ENCODE assay signal across 11 cellular contexts in the genomic region with DNA sequence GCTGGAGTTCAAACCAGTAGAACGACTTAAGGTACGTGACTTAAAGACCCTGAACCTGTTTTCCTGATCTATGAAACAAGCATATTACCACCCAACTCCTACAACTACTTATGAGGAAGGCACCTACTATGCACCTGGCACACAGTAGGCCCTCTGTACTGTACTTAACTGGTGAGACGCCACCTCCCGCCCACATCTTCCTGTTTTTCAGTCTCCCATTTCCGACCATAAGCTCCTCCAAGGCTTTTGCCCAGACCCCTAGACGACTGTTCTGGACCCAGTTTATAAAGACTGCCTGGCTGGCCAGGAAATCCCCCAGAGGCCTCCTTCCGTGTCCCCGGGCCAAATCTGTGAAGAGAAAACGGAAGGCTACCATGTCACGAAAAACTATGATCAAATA. TPM values are rescaled to one million over a fixed set of nuclear protein-coding genes. Genes with fewer than 3 reads are reported as not detected.
DNase-seq lines count a peak whose midpoint lies in the region; TF ChIP-seq lines count a peak whose summit lies in the region.
"Had no signal": no experiment of that assay in that cellular context is flagged by ENCODE, and none has a peak within 500 bp of the region (broad histone marks: within the 10 kb centered on the region; RNA-seq: fewer than 3 reads in every experiment).

No MANE protein-coding gene starts in this region.

- DNase-seq in CD1c-positive myeloid dendritic cell (ENCODE audit: extremely low spot score) (peak; percentile 5), HFF-Myc (ENCODE audit: extremely low read depth, low read depth) (no peak), islet precursor cell (no peak), GDM1 (lab: John Stamatoyannopoulos, UW) (no peak), tibial nerve (ENCODE audit: low spot score in 2 of 2) (no peak), inferior parietal cortex (ENCODE audit: extremely low spot score) (no peak)
- DNase-seq: activated gamma-delta T cell treated with Interleukin-2 at 50 U/mL for 16 hours; NCI-H524 treated with DMSO at 0.1 percent for 48 hours; stimulated activated CD4-positive, alpha-beta T cell treated with anti-CD3 and anti-CD28 coated beads, Interleukin-2, amount 100 ng/mL, for 48 hours had no signal

- H3K9me3 ChIP-seq in muscle layer of duodenum (ENCODE audit: control insufficient read depth in 1 of 2, low read length in 2 of 2) = no peaks in the 10 kb centered on the region
- H3K9me3 ChIP-seq in tibial nerve = no peaks in the 10 kb centered on the region

- no peaks in the 10 kb centered on the region for H3K36me3 Mint-ChIP-seq in brain

- peak overlapping the region in 2 of 5 experiments; percentile 62 to 72 for H3K27ac Mint-ChIP-seq in brain

- H3K27ac ChIP-seq in muscle layer of duodenum (ENCODE audit: low read length) (no peak overlapping the region), tibial nerve (no peak overlapping the region)

- H3K27me3 ChIP-seq in muscle layer of duodenum (ENCODE audit: low read depth, low read length) (peaks cover 28% of the 10 kb centered on the region), tibial nerve (peaks cover 0 to 62% of the 10 kb centered on the region in 2 donors)

- no peak for TF ChIP-seq POLR2A in tibial nerve (IDR thresholded peaks at IDR 0.05)

- peaks cover 0 to 12% (median 0%) of the 10 kb centered on the region in 5 experiments for H3K9me3 Mint-ChIP-seq in brain

- H3K27me3 Mint-ChIP-seq in brain = peaks cover 32% of the 10 kb centered on the region

- TF ChIP-seq EP300 in tibial nerve (IDR thresholded peaks at IDR 0.05) = no peak

- H3K4me1 ChIP-seq in muscle layer of duodenum (ENCODE audit: control insufficient read depth in 1 of 2, insufficient read depth in 2 of 2, low read length in 2 of 2) (peaks cover 0 to 20% of the 10 kb centered on the region in 2 donors), tibial nerve (peaks cover 0 to 24% (median 15%) of the 10 kb centered on the region in 4 donors)

- peak overlapping the region; percentile 83 to 90 (median 89) for H3K4me3 Mint-ChIP-seq in brain

- H3K36me3 ChIP-seq in muscle layer of duodenum (ENCODE audit: control insufficient read depth in 1 of 2, insufficient read depth in 2 of 2, low read length in 2 of 2) (no peaks in the 10 kb centered on the region), tibial nerve (no peaks in the 10 kb centered on the region)

- no peak for TF ChIP-seq CTCF in HFF-Myc (IDR thresholded peaks at IDR 0.05; ENCODE audit: low read depth, low read length, missing control alignments)
- no peak for TF ChIP-seq CTCF in brain (conservative IDR thresholded peaks at IDR 0.05)
- no peak for TF ChIP-seq CTCF in tibial nerve (IDR thresholded peaks at IDR 0.05)

- H3K4me3 ChIP-seq in HFF-Myc (replicated peaks; ENCODE audit: low read depth, low read length) = peak overlapping the region; percentile 76
- H3K4me3 ChIP-seq in muscle layer of duodenum (ENCODE audit: low read depth in 1 of 2, low read length in 2 of 2) = peak overlapping the region; percentile 30 to 76
- peak overlapping the region in 1 of 4 donors; percentile 46 for H3K4me3 ChIP-seq in tibial nerve

- peaks cover 52% of the 10 kb centered on the region for H3K4me1 Mint-ChIP-seq in brain

- 47% methylated on average over 10 of the region's 10 CpGs for WGBS in tibial nerve, 2 donors

RNA-seq across cellular contexts. Expression of gene GALNT14, which starts 1.5 kb away (rescaled TPM):
- polyA plus RNA-seq in brain (ENCODE audit: insufficient read depth, low read depth, low replicate concordance) = 2.5 TPM
- total RNA-seq in tibial nerve = 1 to 10 TPM in 1 of 4 donors, under 1 TPM in 2, not detected in 1; 0.21 to 4.2 (median 0.78) TPM
